Comparison of ENCODE assay signal across 8 cellular contexts in genomic region chr3:49182682-49183081, GRCh38. TPM values are rescaled to one million over a fixed set of nuclear protein-coding genes. Genes with fewer than 3 reads are reported as not detected.
"Had no signal": no experiment of that assay in that cellular context is flagged by ENCODE, and none has a peak within 500 bp of the region (broad histone marks: within the 10 kb centered on the region; RNA-seq: fewer than 3 reads in every experiment).

No MANE protein-coding gene starts in this region.

- H3K27ac Mint-ChIP-seq: GM23338, H9, HFFc6 had no signal

- DNase-seq: H9, HCEC 1CT, HFFc6, KBM-7 had no signal

- ATAC-seq: GM23338, HepG2 had no signal

- H3K4me3 Mint-ChIP-seq: GM23338, H9, HFFc6, IgD-negative memory B cell had no signal

- H3K4me3 ChIP-seq: GM23338 had no signal

- H3K4me1 Mint-ChIP-seq: GM23338, IgD-negative memory B cell had no signal

- H3K36me3 Mint-ChIP-seq: IgD-negative memory B cell had no signal

- H2AFZ ChIP-seq: GM23338 had no signal

- H3K9me3 Mint-ChIP-seq: HFFc6 had no signal

- H3K4me2 ChIP-seq: GM23338 had no signal

- H3K27ac ChIP-seq: HL-60 had no signal

RNA-seq across cellular contexts. Expression of gene LAMB2, which starts 49.8 kb away (rescaled TPM):
- polyA plus RNA-seq: IgD-negative memory B cell had no signal
